In genomic region chr20:46350986-46351267, GRCh38 we compare ENCODE assay signal across 11 cellular contexts. TPM values are rescaled to one million over a fixed set of nuclear protein-coding genes. Genes with fewer than 3 reads are reported as not detected.
A peak's percentile ranks its signal among the peaks of the same experiment; 100 is the strongest.
DNase-seq lines count a peak whose midpoint lies in the region; ATAC-seq and TF ChIP-seq lines count a peak whose summit lies in the region.
"Had no signal": no experiment of that assay in that cellular context is flagged by ENCODE, and none has a peak within 500 bp of the region (broad histone marks: within the 10 kb centered on the region; RNA-seq: fewer than 3 reads in every experiment).

No MANE protein-coding gene starts in this region.

- H3K4me3 ChIP-seq in GM23248, result no peak overlapping the region
- H3K4me3 ChIP-seq in ectodermal cell (ENCODE audit: insufficient read depth, low read depth, low read length), result no peak overlapping the region
- H3K4me3 ChIP-seq: tibial artery had no signal

- H3K36me3 ChIP-seq in GM23248 (ENCODE audit: low read depth), result no peaks in the 10 kb centered on the region
- H3K36me3 ChIP-seq in ectodermal cell (ENCODE audit: control insufficient read depth, insufficient read depth, low read length), result no peaks in the 10 kb centered on the region

- H2AFZ ChIP-seq in GM23248, result no peak overlapping the region

- H3K27me3 ChIP-seq in GM23248 (replicated peaks; ENCODE audit: insufficient read depth), result no peaks in the 10 kb centered on the region
- no peaks in the 10 kb centered on the region for H3K27me3 ChIP-seq in ectodermal cell (ENCODE audit: control insufficient read depth, insufficient read depth, low read length, poor library complexity, severe bottlenecking)
- H3K27me3 ChIP-seq: tibial artery had no signal

- WGBS in GM23248 (ENCODE audit: low coverage in 1 of 2, low lambda C conversion rate in 2 of 2, missing lambda C conversion rate in 2 of 2), 2 experiments, result 77% methylated on average over 8 of the region's 8 CpGs
- WGBS in ectodermal cell, 2 experiments, result 21 to 24% methylated on average over 8 of the region's 8 CpGs

- no peaks in the 10 kb centered on the region for H3K9me2 ChIP-seq in GM23248 (ENCODE audit: insufficient read depth)

- no peaks in the 10 kb centered on the region for H4K20me1 ChIP-seq in GM23248 (ENCODE audit: insufficient read depth)

- peak overlapping the region; percentile 16 for H3K4me2 ChIP-seq in GM23248 (ENCODE audit: unreplicated experiment)

- DNase-seq in GM23248 (no peak), RWPE1 (ENCODE audit: low spot score) (no peak), pons (ENCODE audit: low spot score) (peak; percentile 55), NCI-H2196 treated with DMSO at 0.1 percent for 48 hours (lab: John Stamatoyannopoulos, UW; ENCODE audit: unreplicated experiment) (no peak)
- DNase-seq in stimulated activated CD4-positive, alpha-beta T cell treated with anti-CD3 and anti-CD28 coated beads, Interleukin-4, amount 100 ng/mL, for 24 hours, result no peak
- no peak for DNase-seq in stimulated activated CD4-positive, alpha-beta T cell treated with anti-CD3 and anti-CD28 coated beads, Interleukin-2, amount 100 ng/mL, for 48 hours
- DNase-seq: activated CD4-positive, alpha-beta T cell treated with anti-CD3 and anti-CD28 coated beads for 1 hour; NCI-H2171; tibial artery had no signal

- H3K9me3 ChIP-seq in GM23248 (ENCODE audit: low read depth) (no peaks in the 10 kb centered on the region), ectodermal cell (ENCODE audit: control insufficient read depth, low read length) (no peaks in the 10 kb centered on the region)
- H3K9me3 ChIP-seq: tibial artery had no signal

- peaks cover 16% of the 10 kb centered on the region for H3K4me1 ChIP-seq in GM23248 (ENCODE audit: insufficient read depth)
- H3K4me1 ChIP-seq in ectodermal cell (ENCODE audit: control insufficient read depth, insufficient read depth, low read length), result peaks cover 41% of the 10 kb centered on the region

- CTCF ChIA-PET in RWPE1 (lab: Yijun Ruan, JAX), result no interaction called here

- no peak for TF ChIP-seq CTCF in RWPE1 (conservative IDR thresholded peaks at IDR 0.05; ENCODE audit: low read depth)

- H3F3A ChIP-seq in GM23248 (ENCODE audit: insufficient read depth), result 0 out of 2 replicates have a peak, but pooled peaks cover 5% of the 10 kb centered on the region

- peak overlapping the region; percentile 64 for H3K9ac ChIP-seq in GM23248

- H3K27ac ChIP-seq in GM23248 (peak overlapping the region; percentile 72), RWPE1 (peak overlapping the region; percentile 56), ectodermal cell (ENCODE audit: insufficient read depth, low read depth, low read length, poor library complexity, severe bottlenecking) (peak overlapping the region; percentile 90)
- H3K27ac ChIP-seq: tibial artery had no signal

- in situ Hi-C loops in GM23248 (cut with MboI), result no loop called here

- ATAC-seq in GM19351 (IDR thresholded peaks at IDR 0.05; ENCODE audit: unreplicated experiment), result no peak

- no peaks in the 10 kb centered on the region for H3K79me2 ChIP-seq in GM23248 (ENCODE audit: insufficient read depth)

- POLR2A ChIA-PET in RWPE1 (lab: Yijun Ruan, JAX; ENCODE audit: low non-redundant PET), result no interaction called here

RNA-seq across cellular contexts. Expression of gene CDH22, which starts 42.6 kb away (rescaled TPM):
- not detected in 2 replicates for total RNA-seq in GM23248 (2014; rRNA removed; shearing (Covaris generic))
- not detected in 2 replicates for polyA plus RNA-seq in GM23248 (2016; fragmentation: Nextera tagmentation; extraction: Ambion mirVana)
- 0.19 TPM for polyA plus RNA-seq in ectodermal cell (2013, experiment 1 of 4)
- 0.23 TPM for polyA plus RNA-seq in ectodermal cell (2013, experiment 2 of 4)
- polyA plus RNA-seq in ectodermal cell (2013, experiment 3 of 4), result 0.37 TPM
- 0.45 TPM for polyA plus RNA-seq in ectodermal cell (2013, experiment 4 of 4)

RNA-seq across cellular contexts. Expression of gene ELMO2, which starts 55.5 kb away (rescaled TPM):
- 51.1 and 57.9 TPM in 2 replicates for total RNA-seq in GM23248 (2014; rRNA removed; shearing (Covaris generic))
- polyA plus RNA-seq in GM23248 (2016; fragmentation: Nextera tagmentation; extraction: Ambion mirVana), result 38.4 and 41.5 TPM in 2 replicates
- polyA plus RNA-seq in ectodermal cell (2013, experiment 1 of 4), result 64.7 TPM
- 66.4 TPM for polyA plus RNA-seq in ectodermal cell (2013, experiment 2 of 4)
- 46.8 TPM for polyA plus RNA-seq in ectodermal cell (2013, experiment 3 of 4)
- 51.9 TPM for polyA plus RNA-seq in ectodermal cell (2013, experiment 4 of 4)
